In the genomic region with DNA sequence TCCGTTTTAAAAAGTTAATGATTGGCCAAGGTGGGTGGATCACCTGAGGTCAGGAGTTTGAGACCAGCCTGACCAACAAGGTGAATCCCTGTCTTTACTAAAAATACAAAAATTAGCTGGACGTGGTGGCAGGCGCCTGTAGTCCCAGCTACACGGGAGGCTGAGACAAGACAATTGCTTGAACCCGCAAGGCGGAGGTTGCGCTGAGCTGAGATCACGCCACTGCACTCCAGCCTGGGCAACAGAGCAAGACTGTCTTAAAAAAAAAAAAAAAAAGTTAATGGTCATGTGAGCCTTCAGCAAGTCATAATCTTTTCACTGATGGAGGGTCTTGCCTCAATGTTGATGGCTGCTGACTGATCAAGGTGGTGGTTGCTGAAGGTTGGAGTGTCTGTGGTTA, we compare ENCODE assay signal across 13 cellular contexts. TPM values are rescaled to one million over a fixed set of nuclear protein-coding genes. Genes with fewer than 3 reads are reported as not detected.
"Had no signal": no experiment of that assay in that cellular context is flagged by ENCODE, and none has a peak within 500 bp of the region (broad histone marks: within the 10 kb centered on the region; RNA-seq: fewer than 3 reads in every experiment).

No MANE protein-coding gene starts in this region.

RNA-seq across cellular contexts. Expression of a gene that starts 41.6 kb away (rescaled TPM):
- total RNA-seq: activated naive CD4-positive, alpha-beta T cell treated with anti-CD3 and anti-CD28 coated beads for 36 hours; activated naive CD4-positive, alpha-beta T cell treated with anti-CD3 and anti-CD28 coated beads, Interleukin-2, amount 50 U/mL, for 72 hours; activated naive CD8-positive, alpha-beta T cell treated with anti-CD3 and anti-CD28 coated beads for 36 hours; activated naive CD8-positive, alpha-beta T cell treated with anti-CD3 and anti-CD28 coated beads, Interleukin-2, amount 10 ng/mL, durations not matched to agents 7 days and 5 days; activated T-cell treated with anti-CD3 and anti-CD28 coated beads, Interleukin-2, amount 50 U/mL, for 4 hours; activated T-cell treated with anti-CD3 and anti-CD28 coated beads, Interleukin-2, amount 50 U/mL, for 72 hours; activated T-helper 1 cell treated with anti-CD3 and anti-CD28 coated beads, Interleukin-12 subunit alpha, Interleukin-12 subunit beta, Interleukin-2, Interleukin-4 antibody, amounts not matched to agents 30 ng/mL and 10 ng/mL and 1 ng/mL, durations not matched to agents 14 hours and 24 hours and 36 hours; activated T-helper 17 cell treated with anti-CD3 and anti-CD28 coated beads, Interleukin-2, amount 50 U/mL, for 72 hours; activated T-helper 2 cell treated with anti-CD3 and anti-CD28 coated beads, Interferon-gamma antibody, Interleukin-2, Interleukin-4, amounts not matched to agents 10 μg/mL and 5 μg/mL and 100 μg/mL, durations not matched to agents 14 hours and 24 hours and 36 hours; ascending aorta; cardiac muscle cell; chondrocyte had no signal
- polyA plus RNA-seq: aorta had no signal
